Comparison of ENCODE assay signal across 1 cellular context in the genomic region with DNA sequence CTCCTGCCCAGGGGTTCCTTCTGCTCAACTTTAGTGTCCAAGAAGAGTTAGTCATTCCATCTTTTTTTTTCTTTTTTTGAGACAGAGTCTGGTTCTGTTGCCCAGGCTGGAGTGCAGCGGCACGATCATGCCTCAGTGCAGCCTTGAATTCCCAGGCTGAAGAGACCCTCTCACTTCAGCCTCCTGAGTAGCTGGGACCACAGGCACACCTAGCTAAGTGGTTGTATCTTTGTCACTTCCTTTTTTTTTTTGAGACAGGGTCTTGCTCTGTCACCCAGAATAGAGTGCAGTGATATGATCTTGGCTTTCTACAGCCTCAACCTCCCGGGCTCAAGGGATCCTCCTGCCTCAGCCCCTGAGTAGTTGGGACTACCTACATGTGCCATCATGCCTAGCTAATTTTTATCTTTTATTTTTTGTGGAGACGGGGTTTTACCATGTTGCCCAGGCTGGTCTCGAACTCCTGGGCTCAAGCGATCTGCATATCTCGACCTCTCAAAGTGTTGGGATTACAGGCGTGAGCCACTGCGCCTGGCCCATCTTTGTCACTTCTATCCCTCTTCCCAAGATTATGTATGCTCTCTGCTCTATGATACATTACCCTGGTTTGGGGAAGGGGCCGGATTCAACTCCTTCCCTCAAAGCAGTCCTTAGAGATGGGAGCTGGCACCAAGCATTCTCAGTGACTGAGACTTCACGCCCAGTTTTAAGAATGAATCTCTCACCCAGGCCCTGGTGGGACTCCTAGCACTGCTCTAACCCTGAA.
TF ChIP-seq lines count a peak whose summit lies in the region.

No MANE protein-coding gene starts in this region.

TF ChIP-seq in HCT116, 20 proteins besides CTCF, POLR2A, EP300 and RAD21 (continued from another document):
- TF ChIP-seq, protein P1, sequence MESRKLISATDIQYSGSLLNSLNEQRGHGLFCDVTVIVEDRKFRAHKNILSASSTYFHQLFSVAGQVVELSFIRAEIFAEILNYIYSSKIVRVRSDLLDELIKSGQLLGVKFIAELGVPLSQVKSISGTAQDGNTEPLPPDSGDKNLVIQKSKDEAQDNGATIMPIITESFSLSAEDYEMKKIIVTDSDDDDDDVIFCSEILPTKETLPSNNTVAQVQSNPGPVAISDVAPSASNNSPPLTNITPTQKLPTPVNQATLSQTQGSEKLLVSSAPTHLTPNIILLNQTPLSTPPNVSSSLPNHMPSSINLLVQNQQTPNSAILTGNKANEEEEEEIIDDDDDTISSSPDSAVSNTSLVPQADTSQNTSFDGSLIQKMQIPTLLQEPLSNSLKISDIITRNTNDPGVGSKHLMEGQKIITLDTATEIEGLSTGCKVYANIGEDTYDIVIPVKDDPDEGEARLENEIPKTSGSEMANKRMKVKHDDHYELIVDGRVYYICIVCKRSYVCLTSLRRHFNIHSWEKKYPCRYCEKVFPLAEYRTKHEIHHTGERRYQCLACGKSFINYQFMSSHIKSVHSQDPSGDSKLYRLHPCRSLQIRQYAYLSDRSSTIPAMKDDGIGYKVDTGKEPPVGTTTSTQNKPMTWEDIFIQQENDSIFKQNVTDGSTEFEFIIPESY (IDR thresholded peaks at IDR 0.05; ENCODE audit: extremely low read depth, insufficient replicate concordance, low read length), result no peak
- TF ChIP-seq EGR1 (IDR thresholded peaks at IDR 0.05; ENCODE audit: low read depth) (no peak), SIN3A (IDR thresholded peaks at IDR 0.05; ENCODE audit: low read depth) (no peak)
